In the genomic region with DNA sequence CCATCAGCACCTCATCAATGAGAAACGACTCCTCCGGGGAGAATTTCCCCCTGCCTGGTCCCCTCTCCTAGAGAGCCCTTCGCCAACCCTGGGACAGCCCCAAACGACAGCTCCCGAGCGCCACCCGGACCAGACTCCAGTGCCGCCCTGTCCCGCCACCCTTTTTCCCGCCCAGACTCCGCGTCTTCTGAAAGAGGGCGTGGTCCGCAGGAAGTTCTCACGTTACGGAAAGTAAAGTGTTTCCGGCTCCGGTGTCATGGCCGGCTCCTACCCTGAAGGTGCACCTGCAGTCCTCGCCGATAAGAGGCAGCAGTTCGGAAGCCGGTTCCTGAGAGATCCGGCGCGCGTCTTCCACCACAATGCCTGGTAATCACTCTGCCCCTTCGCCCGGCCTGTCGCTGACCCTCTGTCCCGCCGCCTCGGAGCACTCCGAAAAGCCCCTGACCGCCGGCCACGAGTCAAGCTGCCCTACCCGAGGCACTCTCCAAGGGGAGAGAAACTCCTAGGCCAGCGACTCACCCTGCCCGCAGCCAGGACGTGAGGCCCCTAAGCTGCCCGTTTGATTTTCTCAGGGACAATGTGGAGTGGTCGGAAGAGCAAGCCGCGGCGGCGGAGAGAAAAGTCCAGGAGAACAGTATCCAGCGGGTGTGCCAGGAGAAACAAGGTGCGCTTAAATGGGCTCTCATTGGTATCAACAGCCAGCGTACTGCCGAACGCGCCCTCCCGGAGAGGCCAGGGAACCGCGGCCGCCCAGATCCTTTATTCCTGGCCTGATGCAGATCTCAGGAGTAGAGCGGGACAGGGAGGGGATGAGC, we compare ENCODE assay signal across 8 cellular contexts. TPM values are rescaled to one million over a fixed set of nuclear protein-coding genes. Genes with fewer than 3 reads are reported as not detected.
DNase-seq lines count a peak whose midpoint lies in the region; ATAC-seq and TF ChIP-seq lines count a peak whose summit lies in the region.
"Not testable (repeated sequence)": the region's sequence is repeated elsewhere in the genome, so short reads cannot be mapped to it uniquely, and the experiment has no call there.

A gene with protein sequence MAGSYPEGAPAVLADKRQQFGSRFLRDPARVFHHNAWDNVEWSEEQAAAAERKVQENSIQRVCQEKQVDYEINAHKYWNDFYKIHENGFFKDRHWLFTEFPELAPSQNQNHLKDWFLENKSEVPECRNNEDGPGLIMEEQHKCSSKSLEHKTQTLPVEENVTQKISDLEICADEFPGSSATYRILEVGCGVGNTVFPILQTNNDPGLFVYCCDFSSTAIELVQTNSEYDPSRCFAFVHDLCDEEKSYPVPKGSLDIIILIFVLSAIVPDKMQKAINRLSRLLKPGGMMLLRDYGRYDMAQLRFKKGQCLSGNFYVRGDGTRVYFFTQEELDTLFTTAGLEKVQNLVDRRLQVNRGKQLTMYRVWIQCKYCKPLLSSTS (plus strand): TSS at position 251 of the 815 bp plus-strand sequence. CDS start 6 bp downstream, at position 257.

- H3K4me1 Mint-ChIP-seq in naive thymus-derived CD4-positive, alpha-beta T cell, result peaks cover 17 to 39% (median 33%) of the 10 kb centered on the region in 7 donors
- peaks cover 18% of the 10 kb centered on the region for H3K4me1 Mint-ChIP-seq in stimulated activated memory B cell treated with anti-CD40 and anti-IgM and Interleukin-4, amounts not matched to agents 10 μg/mL and 1 μg/mL and 100 μg/mL, for 72 hours

- H3K27me3 Mint-ChIP-seq in naive thymus-derived CD4-positive, alpha-beta T cell; stimulated activated memory B cell treated with anti-CD40 and anti-IgM and Interleukin-4, amounts not matched to agents 10 μg/mL and 1 μg/mL and 100 μg/mL, for 72 hours: not testable (repeated sequence)

- H3K36me3 ChIP-seq in GM23248 (ENCODE audit: low read depth); Karpas-422 (ENCODE audit: insufficient read depth, low read length); naive thymus-derived CD4-positive, alpha-beta T cell (ENCODE audit: control insufficient read depth in 2 of 3, insufficient read depth in 3 of 3, low read length in 3 of 3): not testable (repeated sequence)
- H3K36me3 ChIP-seq in Peyer's patch, result peaks cover 0 to 10% (median 0%) of the 10 kb centered on the region in 3 donors

- not testable (repeated sequence) for H3K9me2 ChIP-seq in GM23248 (ENCODE audit: insufficient read depth); Karpas-422 (replicated peaks; ENCODE audit: insufficient read depth, low read length)

- not testable (repeated sequence) for H3K36me3 Mint-ChIP-seq in naive thymus-derived CD4-positive, alpha-beta T cell; stimulated activated memory B cell treated with anti-CD40 and anti-IgM and Interleukin-4, amounts not matched to agents 10 μg/mL and 1 μg/mL and 100 μg/mL, for 72 hours

- not testable (repeated sequence) for H3F3A ChIP-seq in GM23248 (ENCODE audit: insufficient read depth)

- intact Hi-C loops in naive thymus-derived CD4-positive, alpha-beta T cell (cut with micrococcal nuclease), result loop anchor here (1.0 to 10.0 kb wide), 9 partner anchors 54 to 1747 kb away; a partner anchor contains a TSS

- H3K4me3 Mint-ChIP-seq in naive thymus-derived CD4-positive, alpha-beta T cell, result peak within 1 kb of the TSS; percentile 89 to 100 (median 98)
- H3K4me3 Mint-ChIP-seq in stimulated activated memory B cell treated with anti-CD40 and anti-IgM and Interleukin-4, amounts not matched to agents 10 μg/mL and 1 μg/mL and 100 μg/mL, for 72 hours, result peak within 1 kb of the TSS; percentile 97

- not testable (repeated sequence) for H3K9me3 ChIP-seq in GM23248 (ENCODE audit: low read depth); Karpas-422 (ENCODE audit: low read length); Peyer's patch; naive thymus-derived CD4-positive, alpha-beta T cell (ENCODE audit: control insufficient read depth in 2 of 3, low read length in 3 of 3)

- 0 to 2% methylated on average over 58 of the region's 58 CpGs for WGBS in GM23248 (ENCODE audit: low coverage in 1 of 2, low lambda C conversion rate in 2 of 2, missing lambda C conversion rate in 2 of 2), 2 experiments

- peak; percentile 89 for DNase-seq in EL
- peak; percentile 93 for DNase-seq in GM23248
- DNase-seq in Karpas-422, result peak; percentile 97
- DNase-seq in Peyer's patch, result peak; percentile 88 to 96 (median 89)
- peak; percentile 92 to 93 for DNase-seq in activated T-cell treated with anti-CD3 and anti-CD28 coated beads, Interleukin-2, amount 50 U/mL, for 48 hours
- DNase-seq in fibroblast of gingiva (ENCODE audit: low read depth), result peak; percentile 73
- DNase-seq in naive thymus-derived CD4-positive, alpha-beta T cell, result peak; percentile 52 to 88 (median 84)

- in situ Hi-C loops in GM23248 (cut with MboI), result not testable (repeated sequence)

- not testable (repeated sequence) for H4K20me1 ChIP-seq in GM23248 (ENCODE audit: insufficient read depth); Karpas-422 (ENCODE audit: insufficient read depth, low read depth, low read length)

- not testable (repeated sequence) for H3K4me1 ChIP-seq in GM23248 (ENCODE audit: insufficient read depth)
- H3K4me1 ChIP-seq in Karpas-422 (ENCODE audit: low read length) (peaks cover 14% of the 10 kb centered on the region), Peyer's patch (peaks cover 0 to 12% (median 3%) of the 10 kb centered on the region in 4 donors)
- peaks cover 7 to 12% of the 10 kb centered on the region in 2 donors for H3K4me1 ChIP-seq in naive thymus-derived CD4-positive, alpha-beta T cell (ENCODE audit: control insufficient read depth in 2 of 2, insufficient read depth in 2 of 2, low read length in 2 of 2)

- peak within 1 kb of the TSS; percentile 79 for H3K4me3 ChIP-seq in GM23248
- H3K4me3 ChIP-seq in Karpas-422 (ENCODE audit: low read length), result peak within 1 kb of the TSS; percentile 90
- peak within 1 kb of the TSS; percentile 58 to 92 (median 68) for H3K4me3 ChIP-seq in Peyer's patch
- peak within 1 kb of the TSS; percentile 85 for H3K4me3 ChIP-seq in naive thymus-derived CD4-positive, alpha-beta T cell (ENCODE audit: low read length)

- H3K27ac ChIP-seq in GM23248 (peak within 1 kb of the TSS; percentile 41), Karpas-422 (ENCODE audit: low read length) (peak within 1 kb of the TSS; percentile 62; the same call in 1 of the 2 replicates), Peyer's patch (peak within 1 kb of the TSS; percentile 59 to 89 (median 76))
- peak within 1 kb of the TSS; percentile 79 for H3K27ac ChIP-seq in naive thymus-derived CD4-positive, alpha-beta T cell (ENCODE audit: low read depth, low read length)

- CTCF ChIA-PET in naive thymus-derived CD4-positive, alpha-beta T cell (lab: Charles Lee), result not testable (repeated sequence)

- POLR2A ChIA-PET in naive thymus-derived CD4-positive, alpha-beta T cell (lab: Charles Lee), result interaction anchor here (0.7 kb wide), 1 partner anchor 170 kb away, joined by 3 read pairs; no protein-coding TSS in a partner anchor

- H3K4me2 ChIP-seq in GM23248 (ENCODE audit: unreplicated experiment), result peak within 1 kb of the TSS; percentile 95
- H3K4me2 ChIP-seq in Karpas-422 (ENCODE audit: low read depth, low read length, poor library complexity, severe bottlenecking), result peak within 1 kb of the TSS; percentile 89

- not testable (repeated sequence) for H3K27me3 ChIP-seq in GM23248 (replicated peaks; ENCODE audit: insufficient read depth); Karpas-422 (ENCODE audit: low read length); Peyer's patch; naive thymus-derived CD4-positive, alpha-beta T cell (ENCODE audit: control insufficient read depth in 2 of 2, insufficient read depth in 2 of 2, low read length in 2 of 2)

- H3K79me2 ChIP-seq in GM23248 (ENCODE audit: insufficient read depth) (peaks cover 37% of the 10 kb centered on the region), Karpas-422 (ENCODE audit: low read length) (peaks cover 24% of the 10 kb centered on the region)

- peak; percentile 95 for ATAC-seq in naive thymus-derived CD4-positive, alpha-beta T cell
- peak; percentile 95 for ATAC-seq in stimulated activated memory B cell treated with anti-CD40 and anti-IgM and Interleukin-4, amounts not matched to agents 10 μg/mL and 1 μg/mL and 100 μg/mL, for 72 hours

- H3K9ac ChIP-seq in GM23248 (peak within 1 kb of the TSS; percentile 82), Karpas-422 (ENCODE audit: low read length) (peak within 1 kb of the TSS; percentile 88)

- H3K9me3 Mint-ChIP-seq in naive thymus-derived CD4-positive, alpha-beta T cell; stimulated activated memory B cell treated with anti-CD40 and anti-IgM and Interleukin-4, amounts not matched to agents 10 μg/mL and 1 μg/mL and 100 μg/mL, for 72 hours: not testable (repeated sequence)

- peak within 1 kb of the TSS; percentile 83 to 97 (median 94) for H3K27ac Mint-ChIP-seq in naive thymus-derived CD4-positive, alpha-beta T cell
- H3K27ac Mint-ChIP-seq in stimulated activated memory B cell treated with anti-CD40 and anti-IgM and Interleukin-4, amounts not matched to agents 10 μg/mL and 1 μg/mL and 100 μg/mL, for 72 hours, result peak within 1 kb of the TSS; percentile 95

- TF ChIP-seq CTCF in Peyer's patch (IDR thresholded peaks at IDR 0.05), result peak; percentile 22 to 62 (median 42)

- H2AFZ ChIP-seq in GM23248 (peak within 1 kb of the TSS; percentile 95), Karpas-422 (ENCODE audit: low read length) (peak within 1 kb of the TSS; percentile 69; the same call in 1 of the 2 replicates)

- TF ChIP-seq POLR2A in Peyer's patch (IDR thresholded peaks at IDR 0.05), result peak; percentile 58 to 70

RNA-seq across cellular contexts. Expression of the gene that starts here (rescaled TPM):
- 13.2 and 22.4 TPM in 2 replicates for total RNA-seq in GM23248 (2014; rRNA removed; shearing (Covaris generic))
- polyA plus RNA-seq in GM23248 (2016; fragmentation: Nextera tagmentation; extraction: Ambion mirVana), result 19.2 and 20.4 TPM in 2 replicates
- 14.4 and 17.9 TPM in 2 replicates for total RNA-seq in Karpas-422 (2014; rRNA removed; shearing (Covaris generic); ENCODE audit: low replicate concordance)
- total RNA-seq in Peyer's patch, result 10 to 100 TPM in 3 of 4 donors, 1 to 10 TPM in 1; 10.0 to 18.2 (median 14.9) TPM
- 10 to 100 TPM in 4 of 5 experiments, 1 to 10 TPM in 1; 8.8 to 20.9 (median 15.2) TPM for total RNA-seq in naive thymus-derived CD4-positive, alpha-beta T cell
- 10 to 100 TPM; 14.7 to 18.1 TPM for polyA plus RNA-seq in naive thymus-derived CD4-positive, alpha-beta T cell

Comparison
In these comparisons a context has a peak if more than half of its experiments do, and no peak if none do; other contexts are left out.
1. Peak in every context shown above with its lines: DNase-seq, ATAC-seq, H3K4me3 ChIP-seq and H3K27ac ChIP-seq.